In genomic region chr2:128270306-128271185, GRCh38 we compare ENCODE assay signal across 1 cellular context.
TF ChIP-seq lines count a peak whose summit lies in the region.

No MANE protein-coding gene starts in this region.

TF ChIP-seq in HepG2, 621 proteins besides CTCF, POLR2A, EP300 and RAD21 (continued from another document):
- 0 out of 2 replicates have a peak, but pooled peaks have one; percentile 32 for TF ChIP-seq ZNF280D (CRISPR knock-in tag; IDR thresholded peaks at IDR 0.05)
- TF ChIP-seq ZSCAN22 (CRISPR knock-in tag; IDR thresholded peaks at IDR 0.05) = no peak
- TF ChIP-seq PBX2 (CRISPR knock-in tag; IDR thresholded peaks at IDR 0.05) = no peak
- no peak for TF ChIP-seq HNRNPUL1 (IDR thresholded peaks at IDR 0.05; ENCODE audit: low read depth, low read length)
- peak; percentile 80; the same call in 1 of the 2 replicates for TF ChIP-seq ZNF556 (CRISPR knock-in tag; IDR thresholded peaks at IDR 0.05; ENCODE audit: borderline replicate concordance)
- TF ChIP-seq MAFK (conservative IDR thresholded peaks at IDR 0.05 in 1 of 2, IDR thresholded peaks at IDR 0.05 in 1 of 2; ENCODE audit: low read length in 2 of 2) = no peak
- no peak for TF ChIP-seq SRSF9 (IDR thresholded peaks at IDR 0.05; ENCODE audit: borderline replicate concordance, insufficient read depth, low read depth, low read length, poor library complexity, severe bottlenecking)
- no peak for TF ChIP-seq HBP1 (CRISPR knock-in tag; IDR thresholded peaks at IDR 0.05; ENCODE audit: low read depth)
- no peak for TF ChIP-seq RFX3 (CRISPR knock-in tag; IDR thresholded peaks at IDR 0.05)
- TF ChIP-seq SRF (IDR thresholded peaks at IDR 0.05; ENCODE audit: low read depth, low read length) = no peak
- no peak for TF ChIP-seq GABPB1 (CRISPR knock-in tag; IDR thresholded peaks at IDR 0.05)
- TF ChIP-seq, protein P1, sequence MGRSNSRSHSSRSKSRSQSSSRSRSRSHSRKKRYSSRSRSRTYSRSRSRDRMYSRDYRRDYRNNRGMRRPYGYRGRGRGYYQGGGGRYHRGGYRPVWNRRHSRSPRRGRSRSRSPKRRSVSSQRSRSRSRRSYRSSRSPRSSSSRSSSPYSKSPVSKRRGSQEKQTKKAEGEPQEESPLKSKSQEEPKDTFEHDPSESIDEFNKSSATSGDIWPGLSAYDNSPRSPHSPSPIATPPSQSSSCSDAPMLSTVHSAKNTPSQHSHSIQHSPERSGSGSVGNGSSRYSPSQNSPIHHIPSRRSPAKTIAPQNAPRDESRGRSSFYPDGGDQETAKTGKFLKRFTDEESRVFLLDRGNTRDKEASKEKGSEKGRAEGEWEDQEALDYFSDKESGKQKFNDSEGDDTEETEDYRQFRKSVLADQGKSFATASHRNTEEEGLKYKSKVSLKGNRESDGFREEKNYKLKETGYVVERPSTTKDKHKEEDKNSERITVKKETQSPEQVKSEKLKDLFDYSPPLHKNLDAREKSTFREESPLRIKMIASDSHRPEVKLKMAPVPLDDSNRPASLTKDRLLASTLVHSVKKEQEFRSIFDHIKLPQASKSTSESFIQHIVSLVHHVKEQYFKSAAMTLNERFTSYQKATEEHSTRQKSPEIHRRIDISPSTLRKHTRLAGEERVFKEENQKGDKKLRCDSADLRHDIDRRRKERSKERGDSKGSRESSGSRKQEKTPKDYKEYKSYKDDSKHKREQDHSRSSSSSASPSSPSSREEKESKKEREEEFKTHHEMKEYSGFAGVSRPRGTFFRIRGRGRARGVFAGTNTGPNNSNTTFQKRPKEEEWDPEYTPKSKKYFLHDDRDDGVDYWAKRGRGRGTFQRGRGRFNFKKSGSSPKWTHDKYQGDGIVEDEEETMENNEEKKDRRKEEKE (IDR thresholded peaks at IDR 0.05) = no peak
- peak; percentile 55; the same call in 1 of the 2 replicates for TF ChIP-seq RFXAP (CRISPR knock-in tag; IDR thresholded peaks at IDR 0.05; ENCODE audit: borderline replicate concordance)
- TF ChIP-seq ZNF33A (CRISPR knock-in tag; IDR thresholded peaks at IDR 0.05; ENCODE audit: borderline replicate concordance) = no peak
- peak; percentile 85 for TF ChIP-seq RXRB (CRISPR knock-in tag; IDR thresholded peaks at IDR 0.05; ENCODE audit: borderline replicate concordance)
- no peak for TF ChIP-seq RFXANK (CRISPR knock-in tag; IDR thresholded peaks at IDR 0.05)
- TF ChIP-seq KDM5B (CRISPR knock-in tag; IDR thresholded peaks at IDR 0.05; ENCODE audit: borderline replicate concordance) = peak; percentile 53; the same call in 1 of the 2 replicates
- no peak for TF ChIP-seq RFX1 (IDR thresholded peaks at IDR 0.05)
- TF ChIP-seq BORCS8-MEF2B (CRISPR knock-in tag; IDR thresholded peaks at IDR 0.05) = no peak; the same call in 1 of the 2 replicates
- TF ChIP-seq, protein P2, sequence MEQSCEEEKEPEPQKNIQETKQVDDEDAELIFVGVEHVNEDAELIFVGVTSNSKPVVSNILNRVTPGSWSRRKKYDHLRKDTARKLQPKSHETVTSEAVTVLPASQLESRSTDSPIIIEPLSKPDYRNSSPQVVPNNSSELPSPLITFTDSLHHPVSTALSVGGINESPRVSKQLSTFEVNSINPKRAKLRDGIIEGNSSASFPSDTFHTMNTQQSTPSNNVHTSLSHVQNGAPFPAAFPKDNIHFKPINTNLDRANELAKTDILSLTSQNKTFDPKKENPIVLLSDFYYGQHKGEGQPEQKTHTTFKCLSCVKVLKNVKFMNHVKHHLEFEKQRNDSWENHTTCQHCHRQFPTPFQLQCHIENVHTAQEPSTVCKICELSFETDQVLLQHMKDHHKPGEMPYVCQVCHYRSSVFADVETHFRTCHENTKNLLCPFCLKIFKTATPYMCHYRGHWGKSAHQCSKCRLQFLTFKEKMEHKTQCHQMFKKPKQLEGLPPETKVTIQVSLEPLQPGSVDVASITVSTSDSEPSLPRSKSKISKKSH (CRISPR knock-in tag; IDR thresholded peaks at IDR 0.05; ENCODE audit: borderline replicate concordance) = no peak
- no peak for TF ChIP-seq THAP8 (CRISPR knock-in tag; IDR thresholded peaks at IDR 0.05; ENCODE audit: borderline replicate concordance)
- TF ChIP-seq MED8 (CRISPR knock-in tag; IDR thresholded peaks at IDR 0.05; ENCODE audit: insufficient replicate concordance) = no peak
- TF ChIP-seq TCF12 (IDR thresholded peaks at IDR 0.05) = no peak
- no peak for TF ChIP-seq TCF12 (CRISPR knock-in tag; IDR thresholded peaks at IDR 0.05)
- peak; percentile 66; the same call in 1 of the 2 replicates for TF ChIP-seq DPF2 (CRISPR knock-in tag; IDR thresholded peaks at IDR 0.05; ENCODE audit: borderline replicate concordance, low read depth)
- TF ChIP-seq TBP (CRISPR knock-in tag; IDR thresholded peaks at IDR 0.05) = no peak
- TF ChIP-seq NFRKB (IDR thresholded peaks at IDR 0.05) = no peak
- TF ChIP-seq, protein P3, sequence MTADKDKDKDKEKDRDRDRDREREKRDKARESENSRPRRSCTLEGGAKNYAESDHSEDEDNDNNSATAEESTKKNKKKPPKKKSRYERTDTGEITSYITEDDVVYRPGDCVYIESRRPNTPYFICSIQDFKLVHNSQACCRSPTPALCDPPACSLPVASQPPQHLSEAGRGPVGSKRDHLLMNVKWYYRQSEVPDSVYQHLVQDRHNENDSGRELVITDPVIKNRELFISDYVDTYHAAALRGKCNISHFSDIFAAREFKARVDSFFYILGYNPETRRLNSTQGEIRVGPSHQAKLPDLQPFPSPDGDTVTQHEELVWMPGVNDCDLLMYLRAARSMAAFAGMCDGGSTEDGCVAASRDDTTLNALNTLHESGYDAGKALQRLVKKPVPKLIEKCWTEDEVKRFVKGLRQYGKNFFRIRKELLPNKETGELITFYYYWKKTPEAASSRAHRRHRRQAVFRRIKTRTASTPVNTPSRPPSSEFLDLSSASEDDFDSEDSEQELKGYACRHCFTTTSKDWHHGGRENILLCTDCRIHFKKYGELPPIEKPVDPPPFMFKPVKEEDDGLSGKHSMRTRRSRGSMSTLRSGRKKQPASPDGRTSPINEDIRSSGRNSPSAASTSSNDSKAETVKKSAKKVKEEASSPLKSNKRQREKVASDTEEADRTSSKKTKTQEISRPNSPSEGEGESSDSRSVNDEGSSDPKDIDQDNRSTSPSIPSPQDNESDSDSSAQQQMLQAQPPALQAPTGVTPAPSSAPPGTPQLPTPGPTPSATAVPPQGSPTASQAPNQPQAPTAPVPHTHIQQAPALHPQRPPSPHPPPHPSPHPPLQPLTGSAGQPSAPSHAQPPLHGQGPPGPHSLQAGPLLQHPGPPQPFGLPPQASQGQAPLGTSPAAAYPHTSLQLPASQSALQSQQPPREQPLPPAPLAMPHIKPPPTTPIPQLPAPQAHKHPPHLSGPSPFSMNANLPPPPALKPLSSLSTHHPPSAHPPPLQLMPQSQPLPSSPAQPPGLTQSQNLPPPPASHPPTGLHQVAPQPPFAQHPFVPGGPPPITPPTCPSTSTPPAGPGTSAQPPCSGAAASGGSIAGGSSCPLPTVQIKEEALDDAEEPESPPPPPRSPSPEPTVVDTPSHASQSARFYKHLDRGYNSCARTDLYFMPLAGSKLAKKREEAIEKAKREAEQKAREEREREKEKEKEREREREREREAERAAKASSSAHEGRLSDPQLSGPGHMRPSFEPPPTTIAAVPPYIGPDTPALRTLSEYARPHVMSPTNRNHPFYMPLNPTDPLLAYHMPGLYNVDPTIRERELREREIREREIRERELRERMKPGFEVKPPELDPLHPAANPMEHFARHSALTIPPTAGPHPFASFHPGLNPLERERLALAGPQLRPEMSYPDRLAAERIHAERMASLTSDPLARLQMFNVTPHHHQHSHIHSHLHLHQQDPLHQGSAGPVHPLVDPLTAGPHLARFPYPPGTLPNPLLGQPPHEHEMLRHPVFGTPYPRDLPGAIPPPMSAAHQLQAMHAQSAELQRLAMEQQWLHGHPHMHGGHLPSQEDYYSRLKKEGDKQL (CRISPR knock-in tag; IDR thresholded peaks at IDR 0.05; ENCODE audit: low read depth) = no peak
- TF ChIP-seq ZNF24 (IDR thresholded peaks at IDR 0.05) = no peak
- peak; percentile 96 for TF ChIP-seq HNF4A (CRISPR knock-in tag; IDR thresholded peaks at IDR 0.05)
- TF ChIP-seq, protein P4, sequence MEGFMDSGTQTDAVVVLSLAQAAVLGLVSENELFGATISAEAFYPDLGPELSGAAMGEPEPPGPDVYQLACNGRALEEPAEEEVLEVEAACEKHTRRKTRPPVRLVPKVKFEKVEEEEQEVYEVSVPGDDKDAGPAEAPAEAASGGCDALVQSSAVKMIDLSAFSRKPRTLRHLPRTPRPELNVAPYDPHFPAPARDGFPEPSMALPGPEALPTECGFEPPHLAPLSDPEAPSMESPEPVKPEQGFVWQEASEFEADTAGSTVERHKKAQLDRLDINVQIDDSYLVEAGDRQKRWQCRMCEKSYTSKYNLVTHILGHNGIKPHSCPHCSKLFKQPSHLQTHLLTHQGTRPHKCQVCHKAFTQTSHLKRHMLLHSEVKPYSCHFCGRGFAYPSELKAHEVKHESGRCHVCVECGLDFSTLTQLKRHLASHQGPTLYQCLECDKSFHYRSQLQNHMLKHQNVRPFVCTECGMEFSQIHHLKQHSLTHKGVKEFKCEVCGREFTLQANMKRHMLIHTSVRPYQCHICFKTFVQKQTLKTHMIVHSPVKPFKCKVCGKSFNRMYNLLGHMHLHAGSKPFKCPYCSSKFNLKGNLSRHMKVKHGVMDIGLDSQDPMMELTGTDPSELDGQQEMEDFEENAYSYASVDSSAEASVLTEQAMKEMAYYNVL (CRISPR knock-in tag; IDR thresholded peaks at IDR 0.05; ENCODE audit: borderline replicate concordance) = peak; percentile 35; the same call in 1 of the 2 replicates
TF ChIP-seq in HepG2: peak in this region for 91.
